In genomic region chr21:39451332-39452206, GRCh38 we compare ENCODE assay signal across 1 cellular context.
A peak's percentile ranks its signal among the peaks of the same experiment; 100 is the strongest.
TF ChIP-seq lines count a peak whose summit lies in the region.

TSS of gene SH3BGR (plus strand) at chr21:39451970. CDS start at chr21:39452097, 127 bp downstream.

TF ChIP-seq in K562, 482 proteins besides CTCF, POLR2A, EP300 and RAD21 (continued from another document):
- TF ChIP-seq ZNF639 (CRISPR knock-in tag; conservative IDR thresholded peaks at IDR 0.05 in 1 of 2, IDR thresholded peaks at IDR 0.05 in 1 of 2) (peak in 1 of 2 experiments; percentile 48; a peak in 2 of 4 replicates), HDAC2 (IDR thresholded peaks at IDR 0.05) (peak; percentile 85; the same call in 1 of the 2 replicates), MTA3 (IDR thresholded peaks at IDR 0.05; ENCODE audit: borderline replicate concordance) (peak; percentile 39; the same call in 1 of the 2 replicates), ZNF561 (CRISPR knock-in tag; conservative IDR thresholded peaks at IDR 0.05) (peak; percentile 72; the same call in 1 of the 2 replicates), ZNF408 (CRISPR knock-in tag; IDR thresholded peaks at IDR 0.05; ENCODE audit: low read depth) (no peak), AFF1 (IDR thresholded peaks at IDR 0.05; ENCODE audit: low read depth in 1 of 2, partially characterized antibody in 2 of 2) (peak in 1 of 2 experiments; percentile 92), ZNF449 (CRISPR knock-in tag; IDR thresholded peaks at IDR 0.05) (0 out of 2 replicates have a peak, but pooled peaks have one; percentile 34), ATF4 (CRISPR knock-in tag; IDR thresholded peaks at IDR 0.05) (0 out of 2 replicates have a peak, but pooled peaks have one; percentile 30), ZNF224 (CRISPR knock-in tag; IDR thresholded peaks at IDR 0.05) (no peak), NR2C2 (CRISPR knock-in tag; IDR thresholded peaks at IDR 0.05) (no peak), NR2C2 (tag; IDR thresholded peaks at IDR 0.05) (peak; percentile 62; the same call in 1 of the 2 replicates), ARID2 (IDR thresholded peaks at IDR 0.05) (no peak), SMAD4 (CRISPR knock-in tag; conservative IDR thresholded peaks at IDR 0.05) (peak; percentile 52; the same call in 1 of the 2 replicates), NFIX (CRISPR knock-in tag; IDR thresholded peaks at IDR 0.05; ENCODE audit: low read depth) (no peak), MBD2 (IDR thresholded peaks at IDR 0.05; ENCODE audit: borderline replicate concordance, low read depth) (peak; percentile 40; the same call in 1 of the 2 replicates), SOX6 (IDR thresholded peaks at IDR 0.05) (peak; percentile 31), HMBOX1 (IDR thresholded peaks at IDR 0.05) (no peak), CUX1 (CRISPR knock-in tag; IDR thresholded peaks at IDR 0.05) (peak; percentile 36; the same call in 1 of the 2 replicates), FOXM1 (IDR thresholded peaks at IDR 0.05; ENCODE audit: low read depth) (peak; percentile 75), FOXM1 (CRISPR knock-in tag; IDR thresholded peaks at IDR 0.05; ENCODE audit: low read depth) (no peak), PKNOX1 (IDR thresholded peaks at IDR 0.05) (peak; percentile 82), POLR2H (tag; IDR thresholded peaks at IDR 0.05; ENCODE audit: low read depth) (peak; percentile 94), RHOXF2B (CRISPR knock-in tag; conservative IDR thresholded peaks at IDR 0.05) (no peak), JUNB (CRISPR knock-in tag; conservative IDR thresholded peaks at IDR 0.05) (0 out of 2 replicates have a peak, but pooled peaks have one; percentile 3), CHD4 (IDR thresholded peaks at IDR 0.05; ENCODE audit: insufficient read depth, insufficient replicate concordance, low read depth, low read length, poor library complexity, severe bottlenecking) (no peak)
